In genomic region chr6:127300411-127300810, GRCh38 we compare ENCODE assay signal across 13 cellular contexts. TPM values are rescaled to one million over a fixed set of nuclear protein-coding genes. Genes with fewer than 3 reads are reported as not detected.
DNase-seq lines count a peak whose midpoint lies in the region; ATAC-seq and TF ChIP-seq lines count a peak whose summit lies in the region.
"Had no signal": no experiment of that assay in that cellular context is flagged by ENCODE, and none has a peak within 500 bp of the region (broad histone marks: within the 10 kb centered on the region; RNA-seq: fewer than 3 reads in every experiment).

No MANE protein-coding gene starts in this region.

- no peaks in the 10 kb centered on the region for H3K27me3 Mint-ChIP-seq in activated T-helper 17 cell treated with anti-CD3 and anti-CD28 coated beads, Interleukin-2, amount 50 U/mL, for 72 hours

- TF ChIP-seq CTCF in cardiac muscle cell (IDR thresholded peaks at IDR 0.05; ENCODE audit: low read depth, low read length) (no peak), right atrium auricular region (IDR thresholded peaks at IDR 0.05) (no peak), upper lobe of left lung (IDR thresholded peaks at IDR 0.05) (no peak)

- H3K36me3 Mint-ChIP-seq in activated T-helper 17 cell treated with anti-CD3 and anti-CD28 coated beads, Interleukin-2, amount 50 U/mL, for 72 hours (ENCODE audit: low read depth): peaks cover 27% of the 10 kb centered on the region

- peak overlapping the region; percentile 59 for H3K27ac ChIP-seq in cardiac muscle cell
- no peak overlapping the region for H3K27ac ChIP-seq in right atrium auricular region
- H3K27ac ChIP-seq in upper lobe of left lung: no peak overlapping the region
- H3K27ac ChIP-seq: BLaER1 treated with 17β-estradiol and CSF1 and Interleukin-3, amounts not matched to agents 10 nM and 100 nM; spleen had no signal

- intact Hi-C loops in sciatic nerve (cut with DNase I): loop anchor here (10.0 kb wide), 1 partner anchor 244 kb away; no protein-coding TSS in a partner anchor

- H3K4me1 Mint-ChIP-seq in activated T-helper 17 cell treated with anti-CD3 and anti-CD28 coated beads, Interleukin-2, amount 50 U/mL, for 72 hours: peaks cover under 1% of the 10 kb centered on the region

- H3K4me1 ChIP-seq in cardiac muscle cell (ENCODE audit: low read depth): peaks cover 7% of the 10 kb centered on the region
- peaks cover 0 to 15% of the 10 kb centered on the region in 2 donors for H3K4me1 ChIP-seq in right atrium auricular region
- peaks cover 21 to 36% (median 31%) of the 10 kb centered on the region in 4 donors for H3K4me1 ChIP-seq in upper lobe of left lung

- H3K36me3 ChIP-seq in cardiac muscle cell (no peaks in the 10 kb centered on the region), right atrium auricular region (no peaks in the 10 kb centered on the region), upper lobe of left lung (peaks cover 0 to 6% (median 0%) of the 10 kb centered on the region in 4 donors)

- DNase-seq in cardiac muscle cell (ENCODE audit: low read depth in 1 of 2, low spot score in 1 of 2) (peak; percentile 4 to 72), right atrium auricular region (ENCODE audit: low spot score) (no peak), hepatic stellate cell (ENCODE audit: low spot score) (peak; percentile 48), upper lobe of left lung (no peak), sciatic nerve (ENCODE audit: low spot score) (no peak)
- DNase-seq: effector CD4-positive, alpha-beta T cell; NCI-H2081 treated with DMSO at 0.1 percent for 48 hours; spleen had no signal

- H3K4me3 ChIP-seq in cardiac muscle cell (no peak overlapping the region), right atrium auricular region (no peak overlapping the region), upper lobe of left lung (no peak overlapping the region)
- H3K4me3 ChIP-seq: BLaER1 treated with 17β-estradiol and CSF1 and Interleukin-3, amounts not matched to agents 10 nM and 100 nM; spleen had no signal

- no peak overlapping the region for H3K4me3 Mint-ChIP-seq in activated T-helper 17 cell treated with anti-CD3 and anti-CD28 coated beads, Interleukin-2, amount 50 U/mL, for 72 hours
- H3K4me3 Mint-ChIP-seq: stimulated activated effector memory CD8-positive, alpha-beta T cell treated with anti-CD3 and anti-CD28 coated beads, Interleukin-12 subunit alpha, Interleukin-12 subunit beta, amount 100 ng/mL, for 72 hours had no signal

- H3K9me3 ChIP-seq in cardiac muscle cell (ENCODE audit: low read depth): no peaks in the 10 kb centered on the region
- H3K9me3 ChIP-seq in right atrium auricular region: no peaks in the 10 kb centered on the region
- H3K9me3 ChIP-seq in upper lobe of left lung: no peaks in the 10 kb centered on the region
- H3K9me3 ChIP-seq: spleen had no signal

- TF ChIP-seq POLR2A in upper lobe of left lung (IDR thresholded peaks at IDR 0.05): no peak

- TF ChIP-seq EP300 in upper lobe of left lung (IDR thresholded peaks at IDR 0.05): no peak

- ATAC-seq in activated T-helper 17 cell treated with anti-CD3 and anti-CD28 coated beads, Interleukin-2, amount 50 U/mL, for 72 hours (replicated peaks): peak; percentile 35
- peak; percentile 13 to 19 for ATAC-seq in upper lobe of left lung (ENCODE audit: low FRiP score in 2 of 2)
- ATAC-seq in sciatic nerve: no peak
- no peak for ATAC-seq in HG03135 (IDR thresholded peaks at IDR 0.05; ENCODE audit: unreplicated experiment)
- no peak for ATAC-seq in GM21526 (IDR thresholded peaks at IDR 0.05; ENCODE audit: low FRiP score, unreplicated experiment)
- ATAC-seq: stimulated activated effector memory CD8-positive, alpha-beta T cell treated with anti-CD3 and anti-CD28 coated beads, Interleukin-12 subunit alpha, Interleukin-12 subunit beta, amount 100 ng/mL, for 72 hours had no signal

- H3K27me3 ChIP-seq in cardiac muscle cell (no peaks in the 10 kb centered on the region), right atrium auricular region (no peaks in the 10 kb centered on the region), upper lobe of left lung (no peaks in the 10 kb centered on the region)
- H3K27me3 ChIP-seq: spleen had no signal

- no peak overlapping the region for H3K27ac Mint-ChIP-seq in activated T-helper 17 cell treated with anti-CD3 and anti-CD28 coated beads, Interleukin-2, amount 50 U/mL, for 72 hours
- H3K27ac Mint-ChIP-seq: stimulated activated effector memory CD8-positive, alpha-beta T cell treated with anti-CD3 and anti-CD28 coated beads, Interleukin-12 subunit alpha, Interleukin-12 subunit beta, amount 100 ng/mL, for 72 hours had no signal

- H3K9me3 Mint-ChIP-seq in activated T-helper 17 cell treated with anti-CD3 and anti-CD28 coated beads, Interleukin-2, amount 50 U/mL, for 72 hours: no peaks in the 10 kb centered on the region
- H3K9me3 Mint-ChIP-seq: stimulated activated effector memory CD8-positive, alpha-beta T cell treated with anti-CD3 and anti-CD28 coated beads, Interleukin-12 subunit alpha, Interleukin-12 subunit beta, amount 100 ng/mL, for 72 hours had no signal

RNA-seq across cellular contexts. Expression of gene RNF146, which starts 33.7 kb away (rescaled TPM):
- total RNA-seq in cardiac muscle cell (51.9 and 86.0 TPM in 2 replicates), right atrium auricular region (10 to 100 TPM; 41.3 to 44.8 TPM), upper lobe of left lung (100 to 1,000 TPM in 1 of 6 donors, 10 to 100 TPM in 5; 28.1 to 106 (median 53.0) TPM), sciatic nerve (72.2 TPM)
- 47.8 and 63.6 TPM in 2 replicates for polyA plus RNA-seq in cardiac muscle cell
- total RNA-seq in activated T-helper 17 cell treated with anti-CD3 and anti-CD28 coated beads, Interleukin-2, amount 50 U/mL, for 72 hours: 10 to 100 TPM; 12.8 TPM

RNA-seq across cellular contexts. Expression of gene ECHDC1, which starts 43.0 kb away (rescaled TPM):
- total RNA-seq in cardiac muscle cell (34.1 and 36.1 TPM in 2 replicates), right atrium auricular region (10 to 100 TPM; 29.8 to 37.3 TPM), upper lobe of left lung (100 to 1,000 TPM in 4 of 6 donors, 10 to 100 TPM in 2; 70.5 to 146 (median 106) TPM), sciatic nerve (62.0 TPM)
- 60.7 and 68.4 TPM in 2 replicates for polyA plus RNA-seq in cardiac muscle cell
- 10 to 100 TPM; 34.9 to 67.7 TPM for total RNA-seq in activated T-helper 17 cell treated with anti-CD3 and anti-CD28 coated beads, Interleukin-2, amount 50 U/mL, for 72 hours

Comparison
In these comparisons a context has a peak if more than half of its experiments do, and no peak if none do; other contexts are left out.
1. DNase-seq: peak in cardiac muscle cell (2 of 2) and hepatic stellate cell (single experiment); none in right atrium auricular region (single experiment), upper lobe of left lung (0 of 2) and sciatic nerve (single experiment).
2. ATAC-seq: peak in activated T-helper 17 cell treated with anti-CD3 and anti-CD28 coated beads, Interleukin-2, amount 50 U/mL, for 72 hours (single experiment) and upper lobe of left lung (2 of 2); none in sciatic nerve (single experiment), HG03135 (single experiment) and GM21526 (single experiment).